17 cellular contexts compared by ENCODE assay signal in the genomic region with DNA sequence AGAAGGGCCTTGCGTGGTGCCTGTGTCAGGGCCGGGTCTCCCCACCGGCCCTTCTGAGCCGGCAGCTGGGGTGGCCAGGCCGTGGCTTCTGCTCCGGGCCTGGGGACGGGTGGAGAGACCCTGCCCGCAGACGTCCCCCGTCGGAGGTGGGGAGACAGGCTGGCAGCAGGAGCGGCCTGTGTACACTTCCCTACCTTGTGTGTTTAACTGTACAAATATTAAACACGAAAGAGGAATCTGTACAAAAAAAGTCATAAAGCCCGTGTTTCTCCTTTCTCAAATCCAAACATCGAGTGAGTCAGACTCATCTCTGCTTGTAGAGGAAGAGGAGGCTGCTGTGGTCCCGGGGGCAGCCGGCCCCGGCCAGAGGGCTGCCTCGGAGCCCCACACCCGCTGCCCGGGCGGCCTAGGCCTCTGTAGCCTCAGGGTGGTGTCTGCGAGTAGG. TPM values are rescaled to one million over a fixed set of nuclear protein-coding genes. Genes with fewer than 3 reads are reported as not detected.
DNase-seq lines count a peak whose midpoint lies in the region; ATAC-seq, FAIRE-seq and TF ChIP-seq lines count a peak whose summit lies in the region.
"Had no signal": no experiment of that assay in that cellular context is flagged by ENCODE, and none has a peak within 500 bp of the region (broad histone marks: within the 10 kb centered on the region; RNA-seq: fewer than 3 reads in every experiment).

No MANE protein-coding gene starts in this region.

- no peaks in the 10 kb centered on the region; the same call in 1 of the 2 replicates for H3K79me2 ChIP-seq in H9 (ENCODE audit: insufficient read depth, low read length)
- no peaks in the 10 kb centered on the region for H3K79me2 ChIP-seq in mesendoderm (ENCODE audit: control insufficient read depth, insufficient read depth, low read length)

- H3K9ac ChIP-seq in H9 (ENCODE audit: extremely low read depth, insufficient read length, low read length) (no peak overlapping the region), mesendoderm (ENCODE audit: low read length) (no peak overlapping the region)

- H4K20me1 ChIP-seq in H9 (ENCODE audit: control insufficient read depth, insufficient read depth, insufficient read length): no peaks in the 10 kb centered on the region

- H3K27ac Mint-ChIP-seq in H9 (no peak overlapping the region), mesothelial cell of epicardium (no peak overlapping the region)
- no peak overlapping the region for H3K27ac Mint-ChIP-seq in central memory CD8-positive, alpha-beta T cell (ENCODE audit: low read depth)
- H3K27ac Mint-ChIP-seq: activated T-helper 2 cell treated with anti-CD3 and anti-CD28 coated beads, Interferon-gamma antibody, Interleukin-2, Interleukin-4, amounts not matched to agents 10 μg/mL and 5 μg/mL and 100 μg/mL, durations not matched to agents 14 hours and 24 hours and 36 hours; T-helper 1 cell treated with Interleukin-12 subunit alpha and Interleukin-12 subunit beta and Interleukin-4 antibody, amounts not matched to agents 30 μg/mL and 1 μg/mL, for 36 hours had no signal

- TF ChIP-seq POLR2A in suprapubic skin (IDR thresholded peaks at IDR 0.05): no peak

- H2BK120ac ChIP-seq in H9 (ENCODE audit: low read depth, low read length, poor library complexity, severe bottlenecking) (no peak overlapping the region), mesendoderm (ENCODE audit: low read depth, low read length) (no peak overlapping the region)

- TF ChIP-seq CTCF in H9 (conservative IDR thresholded peaks at IDR 0.05): no peak
- no peak for TF ChIP-seq CTCF in mesothelial cell of epicardium (IDR thresholded peaks at IDR 0.05; ENCODE audit: unreplicated experiment)
- TF ChIP-seq CTCF in suprapubic skin (IDR thresholded peaks at IDR 0.05): no peak

- no peak overlapping the region for H4K91ac ChIP-seq in H9 (ENCODE audit: insufficient read length, low read depth, low read length)

- H3K18ac ChIP-seq in H9 (ENCODE audit: insufficient read length, low read depth, low read length): no peak overlapping the region
- no peak overlapping the region for H3K18ac ChIP-seq in mesendoderm (ENCODE audit: low read length)

- H4K5ac ChIP-seq in H9 (ENCODE audit: insufficient read length, low read depth, low read length) (no peak overlapping the region), mesendoderm (ENCODE audit: low read length) (no peak overlapping the region)

- H3K79me1 ChIP-seq in H9 (ENCODE audit: insufficient read depth, low read depth, low read length, poor library complexity, severe bottlenecking) (no peaks in the 10 kb centered on the region), mesendoderm (ENCODE audit: low read length) (no peaks in the 10 kb centered on the region)

- no peak overlapping the region for H3K4ac ChIP-seq in H9 (ENCODE audit: low read depth, low read length)
- no peak overlapping the region for H3K4ac ChIP-seq in mesendoderm (ENCODE audit: low read depth, low read length)

- no peak overlapping the region for H3K27ac ChIP-seq in H9 (ENCODE audit: insufficient read length, low read depth, low read length)
- no peak overlapping the region for H3K27ac ChIP-seq in suprapubic skin
- H3K27ac ChIP-seq in mesendoderm (ENCODE audit: low read depth, low read length): no peak overlapping the region
- H3K27ac ChIP-seq: cardiac muscle cell, HL-60, PC-9 had no signal

- peak overlapping the region; percentile 11 for H3K4me2 ChIP-seq in H9 (ENCODE audit: insufficient read depth, insufficient read length, low read length)
- no peak overlapping the region for H3K4me2 ChIP-seq in mesendoderm (ENCODE audit: low read length)
- H3K4me2 ChIP-seq: PC-9 had no signal

- H3K27me3 ChIP-seq in H9 (ENCODE audit: insufficient read depth, low read length): no peaks in the 10 kb centered on the region
- peaks cover 87% of the 10 kb centered on the region for H3K27me3 ChIP-seq in suprapubic skin
- no peaks in the 10 kb centered on the region for H3K27me3 ChIP-seq in mesendoderm (ENCODE audit: insufficient read depth, low read length, poor library complexity)
- H3K27me3 ChIP-seq: cardiac muscle cell had no signal

- H3K36me3 Mint-ChIP-seq in H9 (ENCODE audit: insufficient read depth in 1 of 3, low read depth in 3 of 3) (peaks cover 0 to 7% (median 6%) of the 10 kb centered on the region in 3 experiments; a peak in 3 of 7 replicates), mesothelial cell of epicardium (no peaks in the 10 kb centered on the region)
- H3K36me3 Mint-ChIP-seq in central memory CD8-positive, alpha-beta T cell (ENCODE audit: insufficient read depth): peaks cover 4% of the 10 kb centered on the region

- H2AFZ ChIP-seq in H9 (ENCODE audit: low read length): no peak overlapping the region
- H2AFZ ChIP-seq: PC-9 had no signal

- H3K23ac ChIP-seq in H9 (ENCODE audit: insufficient read length, low read depth, low read length) (no peak overlapping the region), mesendoderm (ENCODE audit: low read length) (no peak overlapping the region)

- H3K4me1 Mint-ChIP-seq in H9 (peaks cover 12 to 22% of the 10 kb centered on the region in 2 experiments), mesothelial cell of epicardium (peaks cover 23% of the 10 kb centered on the region)
- no peaks in the 10 kb centered on the region for H3K4me1 Mint-ChIP-seq in central memory CD8-positive, alpha-beta T cell

- ATAC-seq in central memory CD8-positive, alpha-beta T cell (replicated peaks; ENCODE audit: extremely low read depth, poor library complexity, severe bottlenecking): no peak

- H2BK12ac ChIP-seq in H9 (ENCODE audit: insufficient read length, low read depth, low read length): no peak overlapping the region

- H2BK20ac ChIP-seq in H9 (ENCODE audit: low read depth, low read length, poor library complexity, severe bottlenecking): no peak overlapping the region

- H3K4me1 ChIP-seq in H9 (ENCODE audit: insufficient read depth, low read length): no peaks in the 10 kb centered on the region; the same call in 1 of the 2 replicates
- peaks cover 22% of the 10 kb centered on the region for H3K4me1 ChIP-seq in suprapubic skin
- H3K4me1 ChIP-seq in mesendoderm (ENCODE audit: control insufficient read depth, low read depth, low read length): no peaks in the 10 kb centered on the region

- H3K4me3 ChIP-seq in suprapubic skin: peak overlapping the region; percentile 43
- no peak overlapping the region for H3K4me3 ChIP-seq in mesendoderm (ENCODE audit: low read length)
- H3K4me3 ChIP-seq: PC-9 had no signal

- FAIRE-seq in GM19239 (lab: Jason Lieb, UNC): no peak
- FAIRE-seq: keratinocyte had no signal

- no peak for TF ChIP-seq EP300 in suprapubic skin (IDR thresholded peaks at IDR 0.05)

- H3K9me3 Mint-ChIP-seq in H9: no peaks in the 10 kb centered on the region
- no peaks in the 10 kb centered on the region for H3K9me3 Mint-ChIP-seq in central memory CD8-positive, alpha-beta T cell
- H3K9me3 Mint-ChIP-seq in mesothelial cell of epicardium: no peaks in the 10 kb centered on the region
- H3K9me3 Mint-ChIP-seq: activated T-helper 2 cell treated with anti-CD3 and anti-CD28 coated beads, Interferon-gamma antibody, Interleukin-2, Interleukin-4, amounts not matched to agents 10 μg/mL and 5 μg/mL and 100 μg/mL, durations not matched to agents 14 hours and 24 hours and 36 hours; T-helper 1 cell treated with Interleukin-12 subunit alpha and Interleukin-12 subunit beta and Interleukin-4 antibody, amounts not matched to agents 30 μg/mL and 1 μg/mL, for 36 hours had no signal

- H3K27me3 Mint-ChIP-seq in H9 (ENCODE audit: low read depth): peaks cover 9% of the 10 kb centered on the region; the same call in 1 of the 2 replicates
- H3K27me3 Mint-ChIP-seq in central memory CD8-positive, alpha-beta T cell: peaks cover 17% of the 10 kb centered on the region
- peaks cover 30% of the 10 kb centered on the region for H3K27me3 Mint-ChIP-seq in mesothelial cell of epicardium (ENCODE audit: low read depth)

- peaks cover 2% of the 10 kb centered on the region for H3K23me2 ChIP-seq in H9 (ENCODE audit: insufficient read length, low read depth, low read length, poor library complexity, severe bottlenecking)

- H2BK15ac ChIP-seq in H9 (ENCODE audit: low read depth, low read length) (no peak overlapping the region), mesendoderm (replicated peaks; ENCODE audit: low read depth) (no peak overlapping the region)

- H3K4me3 Mint-ChIP-seq in H9 (peak overlapping the region in 1 of 2 experiments; percentile 14; a peak in 1 of 5 replicates), mesothelial cell of epicardium (peak overlapping the region; percentile 44)
- peak overlapping the region; percentile 37 for H3K4me3 Mint-ChIP-seq in central memory CD8-positive, alpha-beta T cell
- H3K4me3 Mint-ChIP-seq: T-helper 1 cell treated with Interleukin-12 subunit alpha and Interleukin-12 subunit beta and Interleukin-4 antibody, amounts not matched to agents 30 μg/mL and 1 μg/mL, for 36 hours had no signal

- no CpG with 5 or more reads among the region's 23 CpGs for WGBS in H9 (ENCODE audit: extremely low coverage, insufficient read length, low lambda C conversion rate)
- 53% methylated on average over 12 of the region's 23 CpGs for WGBS in suprapubic skin
- no CpG with 5 or more reads among the region's 23 CpGs for WGBS in mesendoderm (ENCODE audit: extremely low coverage, insufficient coverage, low lambda C conversion rate)

- H3K9me3 ChIP-seq in H9 (ENCODE audit: control insufficient read depth, low read depth, low read length): no peaks in the 10 kb centered on the region
- no peaks in the 10 kb centered on the region for H3K9me3 ChIP-seq in suprapubic skin

- H3K36me3 ChIP-seq in suprapubic skin: no peaks in the 10 kb centered on the region
- no peaks in the 10 kb centered on the region for H3K36me3 ChIP-seq in mesendoderm (ENCODE audit: control insufficient read depth, insufficient read depth, low read length)
- H3K36me3 ChIP-seq: cardiac muscle cell had no signal

- no peak overlapping the region for H4K8ac ChIP-seq in H9 (replicated peaks; ENCODE audit: insufficient read length, low read depth, low read length)
- H4K8ac ChIP-seq in mesendoderm (ENCODE audit: low read depth, low read length): no peak overlapping the region

- H2BK5ac ChIP-seq in H9 (ENCODE audit: insufficient read length, low read length) (no peak overlapping the region), mesendoderm (ENCODE audit: low read length) (no peak overlapping the region)

- no peak overlapping the region for H3T11ph ChIP-seq in H9 (ENCODE audit: low read length)

- H3K56ac ChIP-seq in H9 (ENCODE audit: insufficient read length, low read depth, low read length) (no peak overlapping the region), mesendoderm (ENCODE audit: low read length) (no peak overlapping the region)

- DNase-seq in H9 (no peak), mesothelial cell of epicardium (ENCODE audit: low spot score in 2 of 2, unreplicated experiment in 2 of 2) (no peak), suprapubic skin (ENCODE audit: low spot score in 2 of 2) (no peak), GM19239 (ENCODE audit: insufficient read length, low spot score) (no peak), dedifferentiated amniotic fluid mesenchymal stem cell (ENCODE audit: extremely low spot score) (no peak), mesendoderm (no peak), GDM1 (lab: John Stamatoyannopoulos, UW) (no peak)
- DNase-seq in central memory CD8-positive, alpha-beta T cell (ENCODE audit: low spot score in 2 of 2): no peak
- DNase-seq: activated CD4-positive, alpha-beta T cell treated with anti-CD3 and anti-CD28 coated beads, Interleukin-2, amount 50 U/mL, for 4 hours; PC-9; stimulated activated CD4-positive, alpha-beta T cell treated with anti-CD3 and anti-CD28 coated beads, Interleukin-15, amount 100 ng/mL, for 24 hours had no signal

- H2AK5ac ChIP-seq in H9 (ENCODE audit: insufficient read length, low read length) (no peak overlapping the region), mesendoderm (ENCODE audit: low read length) (no peak overlapping the region)

- H3K14ac ChIP-seq in H9 (ENCODE audit: insufficient read depth, low read length): no peak overlapping the region

RNA-seq across cellular contexts. Expression of a gene that starts 2.0 kb away (rescaled TPM):
- total RNA-seq in H9 (2021) (41.9 and 43.3 TPM in 2 replicates), mesothelial cell of epicardium (40.8 to 49.1 TPM (median 41.8 TPM) in 3 replicates), suprapubic skin (100 to 1,000 TPM in 1 of 4 donors, 10 to 100 TPM in 3; 19.4 to 167 (median 38.4) TPM)
- 5.3 TPM for polyA plus RNA-seq in mesendoderm (2013, experiment 1 of 2)
- 4.9 TPM for polyA plus RNA-seq in mesendoderm (2013, experiment 2 of 2)
- total RNA-seq: PC-9 had no signal
- polyA plus RNA-seq: keratinocyte had no signal

RNA-seq across cellular contexts. Expression of a gene that starts 58.9 kb away (rescaled TPM):
- not detected in 2 replicates for total RNA-seq in H9 (2021)
- total RNA-seq in mesothelial cell of epicardium: 0.20 TPM in 1 of 3 replicates, not detected in the others
- not detected for total RNA-seq in suprapubic skin
- polyA plus RNA-seq in mesendoderm (2013, experiment 1 of 2): not detected
- polyA plus RNA-seq in mesendoderm (2013, experiment 2 of 2): not detected
- total RNA-seq: activated T-helper 2 cell treated with anti-CD3 and anti-CD28 coated beads, Interferon-gamma antibody, Interleukin-2, Interleukin-4, amounts not matched to agents 10 μg/mL and 5 μg/mL and 100 μg/mL, durations not matched to agents 14 hours and 24 hours and 36 hours; M059J; PC-9 had no signal
- polyA plus RNA-seq: cardiac muscle cell, keratinocyte had no signal
